28 cellular contexts compared by ENCODE assay signal in the genomic region with DNA sequence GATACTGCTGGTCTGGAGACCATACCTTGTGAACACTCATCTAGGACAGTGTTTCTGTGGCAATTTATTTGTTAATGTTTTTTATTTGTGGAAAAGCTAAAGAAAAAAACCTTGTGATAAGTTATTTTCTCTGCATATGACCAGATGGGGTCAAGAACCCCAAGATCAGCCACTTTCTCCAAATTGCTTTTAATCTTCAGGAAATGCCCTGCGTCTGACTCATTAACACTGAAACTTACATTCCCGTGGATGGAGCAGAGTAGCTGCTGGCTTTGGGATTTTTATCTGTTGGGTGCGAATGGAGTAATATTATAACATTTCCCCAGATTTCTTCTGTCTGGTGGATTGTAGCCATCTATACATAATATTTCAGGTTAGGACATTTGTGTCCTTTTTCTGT.
A peak's percentile ranks its signal among the peaks of the same experiment; 100 is the strongest.
DNase-seq lines count a peak whose midpoint lies in the region; ATAC-seq and TF ChIP-seq lines count a peak whose summit lies in the region.
"Had no signal": no experiment of that assay in that cellular context is flagged by ENCODE, and none has a peak within 500 bp of the region (broad histone marks: within the 10 kb centered on the region; RNA-seq: fewer than 3 reads in every experiment).

No MANE protein-coding gene starts in this region.

- ATAC-seq in right lobe of liver (no peak), aorta (ENCODE audit: low FRiP score) (no peak), GM18519 (IDR thresholded peaks at IDR 0.05; ENCODE audit: low FRiP score, unreplicated experiment) (no peak), GM21737 (IDR thresholded peaks at IDR 0.05; ENCODE audit: unreplicated experiment) (no peak)
- ATAC-seq: GM23338 had no signal

- H3K9me3 ChIP-seq in liver (ENCODE audit: control insufficient read depth in 4 of 4, low read length in 3 of 4) (no peaks in the 10 kb centered on the region), right lobe of liver (no peaks in the 10 kb centered on the region), aorta (ENCODE audit: control insufficient read depth, low read length) (peaks cover 1% of the 10 kb centered on the region)
- H3K9me3 ChIP-seq: SJSA1 had no signal

- H3K27ac ChIP-seq in liver (ENCODE audit: low read depth in 1 of 2, low read length in 2 of 2) (no peak overlapping the region), right lobe of liver (no peak overlapping the region), aorta (ENCODE audit: low read depth in 1 of 2, low read length in 2 of 2) (peak overlapping the region; percentile 27 to 43)
- H3K27ac ChIP-seq: 22Rv1, SJSA1 had no signal

- H3K36me3 ChIP-seq in liver (ENCODE audit: control insufficient read depth in 4 of 4, insufficient read depth in 3 of 4, low read depth in 1 of 4, low read length in 3 of 4) (no peaks in the 10 kb centered on the region), right lobe of liver (no peaks in the 10 kb centered on the region), aorta (ENCODE audit: control insufficient read depth in 1 of 2, insufficient read depth in 2 of 2, low read length in 1 of 2) (no peaks in the 10 kb centered on the region)
- H3K36me3 ChIP-seq: SJSA1 had no signal

- TF ChIP-seq RAD21 in liver (IDR thresholded peaks at IDR 0.05), result no peak

- peaks cover 0 to 15% (median 5%) of the 10 kb centered on the region in 4 donors for H3K4me1 ChIP-seq in liver (ENCODE audit: control insufficient read depth in 4 of 4, insufficient read depth in 4 of 4, low read length in 3 of 4)
- peaks cover 0 to 5% (median 0%) of the 10 kb centered on the region in 4 donors for H3K4me1 ChIP-seq in right lobe of liver
- peaks cover 4 to 5% of the 10 kb centered on the region in 2 donors for H3K4me1 ChIP-seq in aorta (ENCODE audit: control insufficient read depth in 1 of 2, insufficient read depth in 2 of 2, low read length in 2 of 2)
- H3K4me1 ChIP-seq: SJSA1 had no signal

- 79% methylated on average over 3 of the region's 3 CpGs for WGBS in liver
- WGBS in right lobe of liver (ENCODE audit: insufficient coverage, low coverage, low lambda C conversion rate, missing lambda C conversion rate), result 40% methylated on average over 3 of the region's 3 CpGs
- 20 to 22% methylated on average over 3 of the region's 3 CpGs for WGBS in aorta, 2 donors

- H3K4me3 ChIP-seq in liver (ENCODE audit: low read depth in 1 of 3, low read length in 3 of 3), result no peak overlapping the region
- no peak overlapping the region for H3K4me3 ChIP-seq in right lobe of liver
- no peak overlapping the region for H3K4me3 ChIP-seq in fibroblast of pulmonary artery (replicated peaks; ENCODE audit: low read depth, low read length)
- H3K4me3 ChIP-seq in aorta (ENCODE audit: low read length in 2 of 2), result no peak overlapping the region
- H3K4me3 ChIP-seq: GM23338, SJSA1 had no signal

- no peak overlapping the region for H3K9ac ChIP-seq in liver (ENCODE audit: low read depth in 1 of 2, low read length in 2 of 2)

- TF ChIP-seq CTCF in liver (IDR thresholded peaks at IDR 0.05; ENCODE audit: low read depth, low read length, missing input control) (no peak), right lobe of liver (IDR thresholded peaks at IDR 0.05) (no peak), fibroblast of pulmonary artery (IDR thresholded peaks at IDR 0.05; ENCODE audit: low read length, missing control alignments) (no peak)

- no peak for TF ChIP-seq POLR2A in right lobe of liver (IDR thresholded peaks at IDR 0.05)

- intact Hi-C loops in right lobe of liver (cut with DNase I) (no loop called here), aorta (cut with DNase I) (loop anchor here in 1 of 2 donors (2.0 to 10.0 kb wide), 2 partner anchors 51 to 61 kb away; no protein-coding TSS in a partner anchor)

- H3K27me3 ChIP-seq in liver (ENCODE audit: control insufficient read depth in 4 of 4, insufficient read depth in 4 of 4, low read length in 3 of 4) (no peaks in the 10 kb centered on the region), right lobe of liver (no peaks in the 10 kb centered on the region), aorta (ENCODE audit: control insufficient read depth in 1 of 2, insufficient read depth in 2 of 2, low read length in 1 of 2) (no peaks in the 10 kb centered on the region)
- H3K27me3 ChIP-seq: SJSA1 had no signal

- DNase-seq in right lobe of liver (no peak), NCI-H226 (peak; percentile 57), fibroblast of pulmonary artery (ENCODE audit: low read depth) (peak; percentile 15), aorta (no peak), pons (ENCODE audit: low spot score) (no peak)
- DNase-seq: CD4-positive, CD25-positive, alpha-beta regulatory T cell; DMS153; DND-41; GDM1; H9; HFFc6; IMR-90; KG1; NCI-H1048; NCI-H1417 treated with DMSO at 0.1 percent for 48 hours; NCI-H1694 treated with DMSO at 0.1 percent for 48 hours; NCI-H2081; NCI-H2227 treated with DMSO at 0.1 percent for 48 hours; NCI-H510A; NCI-H69; Right ventricle myocardium superior; RPMI8226 had no signal

TF ChIP-seq in liver, 16 proteins besides CTCF, POLR2A, EP300 and RAD21:
- TF ChIP-seq FOXA2 (IDR thresholded peaks at IDR 0.05) (no peak), RXRA (IDR thresholded peaks at IDR 0.05) (peak; percentile 65 to 73)

Comparison
In these comparisons a context has a peak if more than half of its experiments do, and no peak if none do; other contexts are left out.
1. H3K27ac ChIP-seq: peak in aorta (2 of 2); none in liver (0 of 2) and right lobe of liver (0 of 3).
2. DNase-seq: peak in NCI-H226 (single experiment) and fibroblast of pulmonary artery (single experiment); none in right lobe of liver (0 of 3), aorta (0 of 2) and pons (single experiment).